In the genomic region with DNA sequence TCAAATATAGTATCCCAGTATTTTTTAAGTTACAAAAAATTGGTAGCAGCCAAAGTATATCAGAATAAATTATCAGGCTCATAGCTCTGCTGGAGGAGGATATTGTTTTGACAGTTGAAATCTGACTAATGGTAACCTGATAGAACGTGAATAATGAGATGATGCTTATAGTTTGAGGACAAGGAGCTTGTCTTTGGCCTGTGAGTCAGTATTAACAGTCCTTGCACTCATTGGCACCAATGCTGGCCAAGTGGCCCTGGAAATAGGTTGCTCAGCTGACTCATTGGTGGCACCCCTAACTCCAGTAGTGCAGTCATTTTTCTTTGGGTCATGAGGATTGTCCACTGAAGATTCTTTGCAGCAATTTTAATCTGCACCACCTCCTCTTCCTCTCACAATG, we compare ENCODE assay signal across 16 cellular contexts.
A peak's percentile ranks its signal among the peaks of the same experiment; 100 is the strongest.
DNase-seq lines count a peak whose midpoint lies in the region; ATAC-seq, FAIRE-seq and TF ChIP-seq lines count a peak whose summit lies in the region.
"Had no signal": no experiment of that assay in that cellular context is flagged by ENCODE, and none has a peak within 500 bp of the region (broad histone marks: within the 10 kb centered on the region; RNA-seq: fewer than 3 reads in every experiment).

No MANE protein-coding gene starts in this region.

- no peak overlapping the region for H3K4me3 ChIP-seq in BJ (ENCODE audit: low read depth, low read length)
- H3K4me3 ChIP-seq in IMR-90 (ENCODE audit: insufficient read depth, low read depth, low read length) = no peak overlapping the region
- no peak overlapping the region for H3K4me3 ChIP-seq in bronchial epithelial cell (ENCODE audit: low read depth, low read length)
- H3K4me3 ChIP-seq in esophagus squamous epithelium = no peak overlapping the region
- H3K4me3 ChIP-seq: GM12878 had no signal

- no peak overlapping the region for H2BK120ac ChIP-seq in IMR-90 (ENCODE audit: low read depth, low read length)

- no peak overlapping the region for H3K56ac ChIP-seq in IMR-90 (ENCODE audit: extremely low read depth, insufficient read depth, low read length)

- peaks cover 5% of the 10 kb centered on the region; the same call in 1 of the 2 replicates for H3K9me1 ChIP-seq in IMR-90 (ENCODE audit: insufficient read depth, low read length)

- H4K20me1 ChIP-seq in IMR-90 (ENCODE audit: insufficient read depth, low read length) = no peaks in the 10 kb centered on the region

- no peak overlapping the region for H3K9ac ChIP-seq in IMR-90 (ENCODE audit: low read depth, low read length)

- H3K36me3 ChIP-seq in BJ (ENCODE audit: control insufficient read depth, insufficient read depth, low read length) (no peaks in the 10 kb centered on the region), IMR-90 (ENCODE audit: control insufficient read depth, insufficient read depth, low read length) (no peaks in the 10 kb centered on the region), bronchial epithelial cell (ENCODE audit: control insufficient read depth, insufficient read depth, low read length) (no peaks in the 10 kb centered on the region), esophagus squamous epithelium (no peaks in the 10 kb centered on the region)

- no peak overlapping the region for H2AK5ac ChIP-seq in IMR-90 (ENCODE audit: low read depth, low read length)

- no peak overlapping the region for H3K18ac ChIP-seq in IMR-90 (ENCODE audit: low read depth, low read length)

- no peak overlapping the region for H4K5ac ChIP-seq in IMR-90 (ENCODE audit: low read depth, low read length)

- CTCF ChIA-PET in BJ (lab: Yijun Ruan, JAX) = no interaction called here
- CTCF ChIA-PET in IMR-90 (lab: Yijun Ruan, JAX) = no interaction called here

- H3K4ac ChIP-seq in IMR-90 (ENCODE audit: low read depth, low read length) = no peak overlapping the region

- H3K14ac ChIP-seq in IMR-90 (replicated peaks; ENCODE audit: low read depth, low read length) = no peak overlapping the region

- POLR2A ChIA-PET in BJ (lab: Charles Lee) = no interaction called here
- POLR2A ChIA-PET in IMR-90 (lab: Charles Lee; ENCODE audit: unreplicated experiment) = no interaction called here

- DNase-seq in BJ (ENCODE audit: low read depth) = peak; percentile 4
- peak; percentile 79 for DNase-seq in IMR-90
- DNase-seq in bronchial epithelial cell (ENCODE audit: low read depth) = peak; percentile 90
- peak; percentile 86 for DNase-seq in kidney tubule cell (ENCODE audit: low spot score)
- no peak for DNase-seq in esophagus squamous epithelium (lab: John Stamatoyannopoulos, UW)
- no peak for DNase-seq in iPS-NIHi7 (ENCODE audit: extremely low spot score)
- DNase-seq: activated CD8-positive, alpha-beta memory T cell treated with anti-CD3 and anti-CD28 coated beads, Interleukin-2, amount 10 ng/mL, durations not matched to agents 7 days and 5 days; activated naive CD4-positive, alpha-beta T cell treated with anti-CD3 and anti-CD28 coated beads, Interleukin-2, amount 50 U/mL, for 16 hours; DMS53; NCI-H2171 treated with DMSO at 0.1 percent for 48 hours; stimulated activated CD4-positive, alpha-beta T cell treated with anti-CD3 and anti-CD28 coated beads, Interleukin-2, amount 100 ng/mL, for 48 hours had no signal

- TF ChIP-seq POLR2A in IMR-90 (IDR thresholded peaks at IDR 0.05; ENCODE audit: low read depth, low read length) = no peak
- no peak for TF ChIP-seq POLR2A in esophagus squamous epithelium (IDR thresholded peaks at IDR 0.05)

- peak overlapping the region; percentile 3 for H2BK5ac ChIP-seq in IMR-90 (ENCODE audit: low read depth, low read length, poor library complexity, severe bottlenecking)

- H3K79me1 ChIP-seq in IMR-90 (ENCODE audit: low read depth in 1 of 2, low read length in 2 of 2) = no peaks in the 10 kb centered on the region

- dilution Hi-C loops in IMR-90 (cut with HindIII; ENCODE audit: low sequenced_read_pairs, unreplicated experiment) = no loop called here

- BruUV-seq in IMR-90 (replicated peaks; lab: Mats Ljungman, UMichigan) = no TSS peak

- H4K91ac ChIP-seq in IMR-90 (ENCODE audit: insufficient read depth, low read depth, low read length) = no peak overlapping the region

- H2BK15ac ChIP-seq in IMR-90 (ENCODE audit: low read depth, low read length) = no peak overlapping the region

- H2BK20ac ChIP-seq in IMR-90 (ENCODE audit: low read depth, low read length) = no peak overlapping the region

- H3K4me2 ChIP-seq in IMR-90 (ENCODE audit: low read depth, low read length) = no peak overlapping the region

- no peak overlapping the region for H3K23ac ChIP-seq in IMR-90 (ENCODE audit: low read depth, low read length)

- H2AFZ ChIP-seq in IMR-90 (replicated peaks; ENCODE audit: low read length, poor library complexity) = no peak overlapping the region

- peak; percentile 24 for ATAC-seq in IMR-90 (ENCODE audit: low read depth)
- ATAC-seq in GM21423 (IDR thresholded peaks at IDR 0.05; ENCODE audit: unreplicated experiment) = no peak
- ATAC-seq in HG03108 (IDR thresholded peaks at IDR 0.05; ENCODE audit: unreplicated experiment) = no peak
- ATAC-seq: activated CD8-positive, alpha-beta memory T cell treated with anti-CD3 and anti-CD28 coated beads, Interleukin-2, amount 10 ng/mL, durations not matched to agents 7 days and 5 days; GM12878 had no signal

- no peak for TF ChIP-seq CTCF in BJ (IDR thresholded peaks at IDR 0.05; ENCODE audit: insufficient read depth, low read depth, low read length)
- TF ChIP-seq CTCF in IMR-90 (conservative IDR thresholded peaks at IDR 0.05; ENCODE audit: low read depth, low read length) = no peak
- TF ChIP-seq CTCF in bronchial epithelial cell (IDR thresholded peaks at IDR 0.05; ENCODE audit: insufficient read depth, low read length, severe bottlenecking) = no peak
- no peak for TF ChIP-seq CTCF in esophagus squamous epithelium (IDR thresholded peaks at IDR 0.05)

- H3K27me3 ChIP-seq in BJ (ENCODE audit: control insufficient read depth, insufficient read depth, low read length) (no peaks in the 10 kb centered on the region), IMR-90 (ENCODE audit: control insufficient read depth, insufficient read depth, low read length) (no peaks in the 10 kb centered on the region), bronchial epithelial cell (ENCODE audit: control insufficient read depth, insufficient read depth, low read length) (no peaks in the 10 kb centered on the region), esophagus squamous epithelium (no peaks in the 10 kb centered on the region)

- FAIRE-seq in bronchial epithelial cell (lab: Jason Lieb, UNC) = peak; percentile 60
- FAIRE-seq: GM12878 had no signal

- H4K8ac ChIP-seq in IMR-90 (ENCODE audit: low read depth in 2 of 2, low read length in 2 of 2) = no peak overlapping the region

- H3K4me1 ChIP-seq in IMR-90 (ENCODE audit: control insufficient read depth, insufficient read depth, low read length) = peaks cover 6% of the 10 kb centered on the region
- H3K4me1 ChIP-seq in esophagus squamous epithelium = peaks cover 8 to 12% (median 10%) of the 10 kb centered on the region in 3 donors

- no peak overlapping the region for H3K27ac ChIP-seq in IMR-90 (ENCODE audit: insufficient read depth, low read length)
- H3K27ac ChIP-seq in esophagus squamous epithelium = no peak overlapping the region
- H3K27ac ChIP-seq: HL-60, VCaP had no signal

- no peak overlapping the region for H2AK9ac ChIP-seq in IMR-90 (replicated peaks; ENCODE audit: low read depth, low read length, poor library complexity)

- H3K9me3 ChIP-seq in IMR-90 (ENCODE audit: control insufficient read depth, insufficient read depth, low read length) = no peaks in the 10 kb centered on the region
- no peaks in the 10 kb centered on the region for H3K9me3 ChIP-seq in esophagus squamous epithelium

- intact Hi-C loops in IMR-90 (cut with micrococcal nuclease) = no loop called here
- intact Hi-C loops in esophagus squamous epithelium (cut with DNase I) = no loop called here

- in situ Hi-C loops in IMR-90 (cut with MboI; ENCODE audit: low sequenced_read_pairs) = no loop called here

- WGBS in IMR-90 (ENCODE audit: extremely low coverage in 2 of 2, insufficient read length in 1 of 2), 2 experiments = no CpG with 5 or more reads among the region's 1 CpG
- WGBS in esophagus squamous epithelium, 2 donors = 38 to 39% methylated on average over 1 of the region's 1 CpG

- no peak for TF ChIP-seq RAD21 in IMR-90 (IDR thresholded peaks at IDR 0.05; ENCODE audit: low read length)

TF ChIP-seq in IMR-90, 13 proteins besides CTCF, POLR2A, EP300 and RAD21:
- TF ChIP-seq CHD1 (IDR thresholded peaks at IDR 0.05; ENCODE audit: low read depth, low read length) (no peak), BHLHE40 (IDR thresholded peaks at IDR 0.05; ENCODE audit: low read depth, low read length) (no peak; the same call in 1 of the 2 replicates), FOS (IDR thresholded peaks at IDR 0.05; ENCODE audit: low read depth, low read length) (peak; percentile 35; the same call in 1 of the 2 replicates), NFE2L2 (IDR thresholded peaks at IDR 0.05; ENCODE audit: low read depth, low read length) (no peak), SMC3 (IDR thresholded peaks at IDR 0.05; ENCODE audit: low read depth, low read length) (no peak)
- TF ChIP-seq, protein P1, sequence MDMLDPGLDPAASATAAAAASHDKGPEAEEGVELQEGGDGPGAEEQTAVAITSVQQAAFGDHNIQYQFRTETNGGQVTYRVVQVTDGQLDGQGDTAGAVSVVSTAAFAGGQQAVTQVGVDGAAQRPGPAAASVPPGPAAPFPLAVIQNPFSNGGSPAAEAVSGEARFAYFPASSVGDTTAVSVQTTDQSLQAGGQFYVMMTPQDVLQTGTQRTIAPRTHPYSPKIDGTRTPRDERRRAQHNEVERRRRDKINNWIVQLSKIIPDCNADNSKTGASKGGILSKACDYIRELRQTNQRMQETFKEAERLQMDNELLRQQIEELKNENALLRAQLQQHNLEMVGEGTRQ (IDR thresholded peaks at IDR 0.05; ENCODE audit: low read depth, low read length) = no peak
- TF ChIP-seq, protein P2, sequence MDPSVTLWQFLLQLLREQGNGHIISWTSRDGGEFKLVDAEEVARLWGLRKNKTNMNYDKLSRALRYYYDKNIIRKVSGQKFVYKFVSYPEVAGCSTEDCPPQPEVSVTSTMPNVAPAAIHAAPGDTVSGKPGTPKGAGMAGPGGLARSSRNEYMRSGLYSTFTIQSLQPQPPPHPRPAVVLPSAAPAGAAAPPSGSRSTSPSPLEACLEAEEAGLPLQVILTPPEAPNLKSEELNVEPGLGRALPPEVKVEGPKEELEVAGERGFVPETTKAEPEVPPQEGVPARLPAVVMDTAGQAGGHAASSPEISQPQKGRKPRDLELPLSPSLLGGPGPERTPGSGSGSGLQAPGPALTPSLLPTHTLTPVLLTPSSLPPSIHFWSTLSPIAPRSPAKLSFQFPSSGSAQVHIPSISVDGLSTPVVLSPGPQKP (IDR thresholded peaks at IDR 0.05; ENCODE audit: borderline replicate concordance, low read depth, low read length) = no peak

Comparison
In these comparisons a context has a peak if more than half of its experiments do, and no peak if none do; other contexts are left out.
1. DNase-seq: peak in BJ (single experiment), IMR-90 (single experiment), bronchial epithelial cell (single experiment) and kidney tubule cell (single experiment); none in esophagus squamous epithelium (single experiment) and iPS-NIHi7 (single experiment).